In the genomic region with DNA sequence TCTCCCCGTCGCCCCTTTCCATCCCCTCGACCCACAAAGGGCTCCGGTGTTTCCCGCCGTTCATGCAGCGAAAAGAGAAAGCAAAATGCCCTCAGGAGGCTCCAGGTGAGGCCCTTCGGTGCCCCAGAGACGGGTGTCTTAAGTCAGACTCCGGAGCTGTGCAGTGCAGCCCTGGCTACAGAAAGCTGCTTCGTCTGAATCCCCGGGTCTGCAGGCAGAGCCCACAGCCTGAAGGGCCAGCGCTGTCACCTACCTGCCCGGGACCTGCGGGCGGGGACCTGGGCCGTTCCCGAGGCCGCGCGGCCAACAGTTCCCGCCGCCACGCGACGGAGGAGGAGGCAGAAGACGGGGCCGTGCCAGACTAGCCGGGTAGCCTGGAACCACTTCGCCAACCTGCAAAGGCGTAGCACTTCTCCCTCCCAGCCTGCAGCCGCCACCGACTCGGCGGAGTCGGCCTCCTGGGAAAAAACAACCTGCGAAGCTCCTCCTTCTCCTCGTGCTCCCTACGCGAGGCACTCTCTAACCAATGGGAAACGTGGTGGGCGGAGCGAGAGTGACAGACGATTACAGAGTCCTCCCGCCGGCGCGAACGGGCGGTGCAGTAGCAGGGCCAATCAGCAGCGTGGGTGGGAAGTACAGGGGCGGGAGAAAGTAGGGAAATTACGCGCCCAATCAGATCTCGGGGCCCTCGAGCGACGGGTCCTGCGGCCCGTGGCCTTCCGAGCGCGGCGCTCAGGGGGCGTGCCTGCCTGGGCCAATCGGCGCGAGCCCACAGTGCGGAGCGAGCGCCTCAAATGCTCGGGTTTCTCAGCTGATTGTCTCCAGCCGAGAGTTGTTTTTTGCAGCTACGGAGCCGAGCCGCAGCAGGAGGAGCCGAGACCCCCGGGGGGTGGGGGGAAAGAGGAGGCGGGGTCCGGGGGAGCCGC, we compare ENCODE assay signal across 8 cellular contexts. TPM values are rescaled to one million over a fixed set of nuclear protein-coding genes. Genes with fewer than 3 reads are reported as not detected.
DNase-seq lines count a peak whose midpoint lies in the region; ATAC-seq and TF ChIP-seq lines count a peak whose summit lies in the region.

A gene with protein sequence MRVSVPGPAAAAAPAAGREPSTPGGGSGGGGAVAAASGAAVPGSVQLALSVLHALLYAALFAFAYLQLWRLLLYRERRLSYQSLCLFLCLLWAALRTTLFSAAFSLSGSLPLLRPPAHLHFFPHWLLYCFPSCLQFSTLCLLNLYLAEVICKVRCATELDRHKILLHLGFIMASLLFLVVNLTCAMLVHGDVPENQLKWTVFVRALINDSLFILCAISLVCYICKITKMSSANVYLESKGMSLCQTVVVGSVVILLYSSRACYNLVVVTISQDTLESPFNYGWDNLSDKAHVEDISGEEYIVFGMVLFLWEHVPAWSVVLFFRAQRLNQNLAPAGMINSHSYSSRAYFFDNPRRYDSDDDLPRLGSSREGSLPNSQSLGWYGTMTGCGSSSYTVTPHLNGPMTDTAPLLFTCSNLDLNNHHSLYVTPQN (plus strand): TSS at position 774 of the 926 bp plus-strand sequence. CDS start 312 bp downstream, outside the sequence.
A gene with protein sequence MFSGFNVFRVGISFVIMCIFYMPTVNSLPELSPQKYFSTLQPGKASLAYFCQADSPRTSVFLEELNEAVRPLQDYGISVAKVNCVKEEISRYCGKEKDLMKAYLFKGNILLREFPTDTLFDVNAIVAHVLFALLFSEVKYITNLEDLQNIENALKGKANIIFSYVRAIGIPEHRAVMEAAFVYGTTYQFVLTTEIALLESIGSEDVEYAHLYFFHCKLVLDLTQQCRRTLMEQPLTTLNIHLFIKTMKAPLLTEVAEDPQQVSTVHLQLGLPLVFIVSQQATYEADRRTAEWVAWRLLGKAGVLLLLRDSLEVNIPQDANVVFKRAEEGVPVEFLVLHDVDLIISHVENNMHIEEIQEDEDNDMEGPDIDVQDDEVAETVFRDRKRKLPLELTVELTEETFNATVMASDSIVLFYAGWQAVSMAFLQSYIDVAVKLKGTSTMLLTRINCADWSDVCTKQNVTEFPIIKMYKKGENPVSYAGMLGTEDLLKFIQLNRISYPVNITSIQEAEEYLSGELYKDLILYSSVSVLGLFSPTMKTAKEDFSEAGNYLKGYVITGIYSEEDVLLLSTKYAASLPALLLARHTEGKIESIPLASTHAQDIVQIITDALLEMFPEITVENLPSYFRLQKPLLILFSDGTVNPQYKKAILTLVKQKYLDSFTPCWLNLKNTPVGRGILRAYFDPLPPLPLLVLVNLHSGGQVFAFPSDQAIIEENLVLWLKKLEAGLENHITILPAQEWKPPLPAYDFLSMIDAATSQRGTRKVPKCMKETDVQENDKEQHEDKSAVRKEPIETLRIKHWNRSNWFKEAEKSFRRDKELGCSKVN (minus strand): TSS at position 443 of the 926 bp plus-strand sequence. CDS start 8,948 bp downstream, outside the sequence.

- no peaks in the 10 kb centered on the region for H4K20me1 ChIP-seq in BLaER1

- ATAC-seq in GM19324 (IDR thresholded peaks at IDR 0.05; ENCODE audit: low FRiP score, unreplicated experiment): peak; percentile 97
- peak; percentile 94 for ATAC-seq in HG03460 (IDR thresholded peaks at IDR 0.05; ENCODE audit: unreplicated experiment)

- H3K36me3 ChIP-seq in BLaER1 (peaks cover 8% of the 10 kb centered on the region; the same call in 1 of the 2 replicates), colonic mucosa (no peaks in the 10 kb centered on the region)

- H3K4me2 ChIP-seq in BLaER1: peak within 1 kb of the TSS; percentile 90

- H3K9ac ChIP-seq in BLaER1: peak within 1 kb of the TSS; percentile 90
- peak within 1 kb of the TSS; percentile 85 to 92 for H3K9ac ChIP-seq in colonic mucosa (ENCODE audit: low read depth in 2 of 2, low read length in 2 of 2)

- no peaks in the 10 kb centered on the region for H3K9me3 ChIP-seq in BLaER1
- H3K9me3 ChIP-seq in colonic mucosa: no peaks in the 10 kb centered on the region

- no peaks in the 10 kb centered on the region for H3K27me3 ChIP-seq in BLaER1
- no peaks in the 10 kb centered on the region for H3K27me3 ChIP-seq in colonic mucosa

- peak within 1 kb of the TSS; percentile 73 for H3K27ac ChIP-seq in BLaER1
- H3K27ac ChIP-seq in colonic mucosa: peak within 1 kb of the TSS; percentile 90

- H3K4me3 ChIP-seq in BLaER1 (peak within 1 kb of the TSS; percentile 93), colonic mucosa (peak within 1 kb of the TSS; percentile 72)

- intact Hi-C loops in colonic mucosa (cut with DNase I): loop anchor here (10.0 kb wide), 1 partner anchor 142 kb away; a partner anchor contains a TSS

- DNase-seq in NCI-H524 treated with DMSO at 0.1 percent for 48 hours (lab: John Stamatoyannopoulos, UW): peak; percentile 99
- DNase-seq in activated CD4-positive, alpha-beta T cell treated with anti-CD3 and anti-CD28 coated beads for 48 hours: peak; percentile 100
- peak; percentile 100 for DNase-seq in colonic mucosa
- peak; percentile 100 for DNase-seq in kidney tubule cell (ENCODE audit: low spot score)
- DNase-seq in stimulated activated CD4-positive, alpha-beta T cell treated with anti-CD3 and anti-CD28 coated beads, Interleukin-1b, Interleukin-23, amount 100 ng/mL, for 1 hour (ENCODE audit: low read depth in 2 of 2): peak; percentile 96

- peaks cover 31% of the 10 kb centered on the region for H3K4me1 ChIP-seq in BLaER1
- peaks cover 4% of the 10 kb centered on the region for H3K4me1 ChIP-seq in colonic mucosa

- no peak for TF ChIP-seq CTCF in colonic mucosa (IDR thresholded peaks at IDR 0.05)

RNA-seq across cellular contexts. Expression of the first gene that starts in this region (rescaled TPM):
- total RNA-seq in colonic mucosa: 1 to 10 TPM in 1 of 2 donors, under 1 TPM in 1; 0.79 to 1.2 TPM

RNA-seq across cellular contexts. Expression of the second gene that starts in this region (rescaled TPM):
- total RNA-seq in colonic mucosa: 10 to 100 TPM in 1 of 2 donors, 1 to 10 TPM in 1; 7.8 to 10.6 TPM

Comparison
In these comparisons a context has a peak if more than half of its experiments do, and no peak if none do; other contexts are left out.
1. Peak in every context shown above with its lines: DNase-seq, ATAC-seq, H3K4me3 ChIP-seq and H3K27ac ChIP-seq.